9 cellular contexts compared by ENCODE assay signal in genomic region chr1:32247452-32247851, GRCh38. TPM values are rescaled to one million over a fixed set of nuclear protein-coding genes. Genes with fewer than 3 reads are reported as not detected.
DNase-seq lines count a peak whose midpoint lies in the region; ATAC-seq and TF ChIP-seq lines count a peak whose summit lies in the region.
"Had no signal": no experiment of that assay in that cellular context is flagged by ENCODE, and none has a peak within 500 bp of the region (broad histone marks: within the 10 kb centered on the region; RNA-seq: fewer than 3 reads in every experiment).

No MANE protein-coding gene starts in this region.

- H3K9me3 Mint-ChIP-seq in activated T-cell treated with anti-CD3 and anti-CD28 coated beads, Interleukin-2, amount 50 U/mL, for 24 hours = no peaks in the 10 kb centered on the region
- no peaks in the 10 kb centered on the region for H3K9me3 Mint-ChIP-seq in central memory CD8-positive, alpha-beta T cell

- no peak for DNase-seq in activated T-cell treated with anti-CD3 and anti-CD28 coated beads, Interleukin-2, amount 50 U/mL, for 24 hours
- DNase-seq in activated T-cell treated with anti-CD3 and anti-CD28 coated beads for 4 hours = no peak
- no peak for DNase-seq in central memory CD8-positive, alpha-beta T cell (ENCODE audit: low spot score in 2 of 2)
- DNase-seq in upper lobe of left lung = peak in 1 of 2 donors; percentile 76
- DNase-seq in SKM-1 treated with dmso at 0.1 percent for 144 hours (lab: John Stamatoyannopoulos, UW; ENCODE audit: unreplicated experiment) = no peak

- H3K36me3 Mint-ChIP-seq in activated T-cell treated with anti-CD3 and anti-CD28 coated beads, Interleukin-2, amount 50 U/mL, for 24 hours (ENCODE audit: low read depth) = peaks cover 15% of the 10 kb centered on the region
- peaks cover 20% of the 10 kb centered on the region for H3K36me3 Mint-ChIP-seq in central memory CD8-positive, alpha-beta T cell (ENCODE audit: insufficient read depth)

- H3K4me3 Mint-ChIP-seq in activated T-cell treated with anti-CD3 and anti-CD28 coated beads, Interleukin-2, amount 50 U/mL, for 24 hours = no peak overlapping the region
- H3K4me3 Mint-ChIP-seq in central memory CD8-positive, alpha-beta T cell = peak overlapping the region; percentile 97

- ATAC-seq in central memory CD8-positive, alpha-beta T cell (replicated peaks; ENCODE audit: extremely low read depth, poor library complexity, severe bottlenecking) = no peak
- peak in 1 of 2 donors; percentile 3 for ATAC-seq in upper lobe of left lung (ENCODE audit: low FRiP score in 2 of 2)
- ATAC-seq in HG03457 (IDR thresholded peaks at IDR 0.05; ENCODE audit: unreplicated experiment) = no peak
- ATAC-seq in GM18858 (IDR thresholded peaks at IDR 0.05; ENCODE audit: unreplicated experiment) = no peak

- H3K36me3 ChIP-seq in muscle layer of duodenum (ENCODE audit: control insufficient read depth in 1 of 2, insufficient read depth in 2 of 2, low read length in 2 of 2) (no peaks in the 10 kb centered on the region), upper lobe of left lung (no peaks in the 10 kb centered on the region)

- H3K4me1 ChIP-seq in muscle layer of duodenum (ENCODE audit: control insufficient read depth in 1 of 2, insufficient read depth in 2 of 2, low read length in 2 of 2) = peaks cover 5 to 12% of the 10 kb centered on the region in 2 donors
- H3K4me1 ChIP-seq in upper lobe of left lung = peaks cover 46 to 71% (median 62%) of the 10 kb centered on the region in 4 donors

- no peak for TF ChIP-seq EP300 in upper lobe of left lung (IDR thresholded peaks at IDR 0.05)

- WGBS in upper lobe of left lung, 2 donors = 44 to 80% methylated on average over 4 to 8 of the region's 12 CpGs

- no peaks in the 10 kb centered on the region for H3K27me3 ChIP-seq in muscle layer of duodenum (ENCODE audit: low read depth, low read length)
- no peaks in the 10 kb centered on the region for H3K27me3 ChIP-seq in upper lobe of left lung

- peaks cover 56% of the 10 kb centered on the region for H3K4me1 Mint-ChIP-seq in activated T-cell treated with anti-CD3 and anti-CD28 coated beads, Interleukin-2, amount 50 U/mL, for 24 hours (ENCODE audit: low read depth)
- H3K4me1 Mint-ChIP-seq in central memory CD8-positive, alpha-beta T cell = peaks cover 46% of the 10 kb centered on the region

- peak overlapping the region; percentile 93 for H3K27ac Mint-ChIP-seq in activated T-cell treated with anti-CD3 and anti-CD28 coated beads, Interleukin-2, amount 50 U/mL, for 24 hours
- peak overlapping the region; percentile 98 for H3K27ac Mint-ChIP-seq in central memory CD8-positive, alpha-beta T cell (ENCODE audit: low read depth)

- no peaks in the 10 kb centered on the region for H3K27me3 Mint-ChIP-seq in activated T-cell treated with anti-CD3 and anti-CD28 coated beads, Interleukin-2, amount 50 U/mL, for 24 hours
- no peaks in the 10 kb centered on the region for H3K27me3 Mint-ChIP-seq in central memory CD8-positive, alpha-beta T cell

- TF ChIP-seq CTCF in upper lobe of left lung (IDR thresholded peaks at IDR 0.05) = no peak

- H3K9me3 ChIP-seq in muscle layer of duodenum (ENCODE audit: control insufficient read depth in 1 of 2, low read length in 2 of 2) (no peaks in the 10 kb centered on the region), upper lobe of left lung (no peaks in the 10 kb centered on the region)

- H3K27ac ChIP-seq in muscle layer of duodenum (ENCODE audit: low read length) (peak overlapping the region; percentile 39), upper lobe of left lung (peak overlapping the region; percentile 66 to 87 (median 82))
- H3K27ac ChIP-seq: VCaP had no signal

- TF ChIP-seq POLR2A in upper lobe of left lung (IDR thresholded peaks at IDR 0.05) = no peak

- H3K4me3 ChIP-seq in muscle layer of duodenum (ENCODE audit: low read depth in 1 of 2, low read length in 2 of 2) = no peak overlapping the region
- peak overlapping the region in 1 of 4 donors; percentile 32 for H3K4me3 ChIP-seq in upper lobe of left lung

RNA-seq across cellular contexts. Expression of gene FAM167B, which starts 0.4 kb away (rescaled TPM):
- 10 to 100 TPM in 2 of 6 donors, 1 to 10 TPM in 3, not detected in 1; 1.9 to 53.0 (median 4.6) TPM for total RNA-seq in upper lobe of left lung

RNA-seq across cellular contexts. Expression of gene LCK, which starts 3.6 kb away (rescaled TPM):
- 10 to 100 TPM in 1 of 6 donors, 1 to 10 TPM in 5; 5.1 to 25.1 (median 7.7) TPM for total RNA-seq in upper lobe of left lung

RNA-seq across cellular contexts. Expression of gene EIF3I, which starts 25.2 kb away (rescaled TPM):
- 100 to 1,000 TPM in 4 of 6 donors, 10 to 100 TPM in 2; 62.9 to 173 (median 109) TPM for total RNA-seq in upper lobe of left lung

RNA-seq across cellular contexts. Expression of gene TMEM234, which starts 25.3 kb away (rescaled TPM):
- total RNA-seq in upper lobe of left lung = 10 to 100 TPM; 14.9 to 62.9 (median 21.1) TPM

RNA-seq across cellular contexts. Expression of gene DCDC2B, which starts 38.6 kb away (rescaled TPM):
- 10 to 100 TPM in 1 of 6 donors, 1 to 10 TPM in 4, under 1 TPM in 1; 0.11 to 11.4 (median 4.5) TPM for total RNA-seq in upper lobe of left lung
